ENCODE assay signal across 21 cellular contexts in the genomic region with DNA sequence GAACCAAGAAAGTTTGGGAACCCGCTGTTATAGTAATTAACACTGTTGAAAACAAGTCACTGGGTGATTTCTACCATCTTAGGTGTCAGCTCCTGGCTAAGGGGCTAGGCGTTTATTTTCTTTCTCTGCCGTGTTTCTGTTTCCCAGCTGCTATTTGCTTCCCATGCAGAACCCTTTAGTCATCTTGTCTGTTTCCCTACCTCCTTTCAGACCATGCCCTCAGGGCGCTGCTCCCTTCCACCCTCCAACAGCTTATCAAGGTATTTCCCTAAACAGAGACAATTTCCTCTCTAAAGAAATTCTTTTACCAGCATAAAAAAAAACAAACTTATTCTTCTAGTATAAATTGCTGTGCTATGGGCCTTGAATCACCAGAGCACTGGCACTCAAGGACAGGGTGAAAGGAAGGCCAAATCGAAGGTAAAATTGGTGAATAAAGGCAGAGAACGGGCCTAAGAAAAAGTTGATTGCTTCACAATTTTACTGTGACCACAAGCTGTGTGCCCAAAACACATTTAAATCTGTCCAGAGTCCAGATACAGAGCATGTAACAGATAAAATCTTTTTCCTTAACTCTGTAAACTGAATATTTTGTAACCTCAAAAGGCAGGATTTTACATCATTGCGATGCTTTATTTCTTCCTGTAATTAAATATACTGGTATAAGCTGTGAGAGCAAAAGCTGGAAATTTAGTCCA.
DNase-seq lines count a peak whose midpoint lies in the region; ATAC-seq, FAIRE-seq and TF ChIP-seq lines count a peak whose summit lies in the region.
"Had no signal": no experiment of that assay in that cellular context is flagged by ENCODE, and none has a peak within 500 bp of the region (broad histone marks: within the 10 kb centered on the region; RNA-seq: fewer than 3 reads in every experiment).

No MANE protein-coding gene starts in this region.

- POLR2A ChIA-PET in BJ (lab: Charles Lee) = no interaction called here
- POLR2A ChIA-PET in HepG2 (lab: Yijun Ruan, JAX) = interaction anchor here (0.7 to 2.1 kb wide), 5 partner anchors 13 to 355 kb away, joined by 3 to 6 read pairs (median 4); a partner anchor contains a TSS

- no peaks in the 10 kb centered on the region for H3K27me3 ChIP-seq in BJ (ENCODE audit: control insufficient read depth, insufficient read depth, low read length)
- no peaks in the 10 kb centered on the region for H3K27me3 ChIP-seq in bronchial epithelial cell (ENCODE audit: control insufficient read depth, insufficient read depth, low read length)
- no peaks in the 10 kb centered on the region for H3K27me3 ChIP-seq in HepG2 (ENCODE audit: control insufficient read depth in 1 of 2, insufficient read depth in 2 of 2, low read length in 2 of 2)
- H3K27me3 ChIP-seq: dorsolateral prefrontal cortex had no signal

- H3K9ac ChIP-seq in HepG2 (ENCODE audit: insufficient read depth, low read depth, low read length) = peak overlapping the region; percentile 72

- no peak for TF ChIP-seq RAD21 in HepG2 (CRISPR knock-in tag; IDR thresholded peaks at IDR 0.05)

- ATAC-seq in HepG2 (peak; percentile 37), HG03520 (IDR thresholded peaks at IDR 0.05; ENCODE audit: unreplicated experiment) (no peak), HG02610 (IDR thresholded peaks at IDR 0.05; ENCODE audit: unreplicated experiment) (no peak), HG02884 (IDR thresholded peaks at IDR 0.05; ENCODE audit: unreplicated experiment) (no peak)
- ATAC-seq: stimulated activated naive CD8-positive, alpha-beta T cell treated with anti-CD3 and anti-CD28 coated beads, Interleukin-15, amount 100 ng/mL, for 72 hours had no signal

- TF ChIP-seq POLR2A in HepG2 (IDR thresholded peaks at IDR 0.05; ENCODE audit: insufficient read depth in 1 of 2, low read depth in 2 of 2, low read length in 2 of 2) = no peak

- 13% methylated on average over 7 of the region's 7 CpGs for WGBS in HepG2 (ENCODE audit: low lambda C conversion rate)

- CTCF ChIA-PET in BJ (lab: Yijun Ruan, JAX) = no interaction called here
- CTCF ChIA-PET in HepG2 (lab: Yijun Ruan, JAX; ENCODE audit: low intra/inter-chr PET ratio, low total read pairs) = no interaction called here

- peak overlapping the region; percentile 96 for H3K27ac ChIP-seq in HepG2 (ENCODE audit: extremely low read length, insufficient read depth, low read length)
- H3K27ac ChIP-seq in coronary artery = no peak overlapping the region
- H3K27ac ChIP-seq: C4-2B, dorsolateral prefrontal cortex had no signal

- no peaks in the 10 kb centered on the region for H4K20me1 ChIP-seq in HepG2 (ENCODE audit: insufficient read depth, low read length)

- H3K36me3 ChIP-seq in BJ (ENCODE audit: control insufficient read depth, insufficient read depth, low read length) = no peaks in the 10 kb centered on the region
- no peaks in the 10 kb centered on the region for H3K36me3 ChIP-seq in bronchial epithelial cell (ENCODE audit: control insufficient read depth, insufficient read depth, low read length)
- H3K36me3 ChIP-seq in HepG2 (replicated peaks in 1 of 2; ENCODE audit: control insufficient read depth in 1 of 2, insufficient read depth in 2 of 2, low read length in 2 of 2) = no peaks in the 10 kb centered on the region

- TF ChIP-seq CTCF in BJ (IDR thresholded peaks at IDR 0.05; ENCODE audit: insufficient read depth, low read depth, low read length) (no peak), bronchial epithelial cell (IDR thresholded peaks at IDR 0.05; ENCODE audit: insufficient read depth, low read length, severe bottlenecking) (no peak), HepG2 (CRISPR knock-in tag; IDR thresholded peaks at IDR 0.05) (no peak), coronary artery (IDR thresholded peaks at IDR 0.05) (no peak)

- peaks cover 9% of the 10 kb centered on the region for H3K9me3 ChIP-seq in HepG2 (ENCODE audit: low read length)

- peak overlapping the region; percentile 31 for H2AFZ ChIP-seq in HepG2 (ENCODE audit: low read length)

- peak overlapping the region; percentile 67 for H3K4me2 ChIP-seq in HepG2 (ENCODE audit: low read depth, low read length)

- in situ Hi-C loops in HepG2 (cut with HindIII; ENCODE audit: extremely low pct_ligation_motif_present, low pct_unique_long_range_greater_than_20kb) = no loop called here

- DNase-seq in BJ (ENCODE audit: low read depth) = peak; percentile 22
- DNase-seq in NCI-H1048 (lab: John Stamatoyannopoulos, UW) = peak; percentile 44
- DNase-seq in bronchial epithelial cell (ENCODE audit: low read depth) = peak; percentile 79
- DNase-seq in HepG2 (ENCODE audit: low spot score) = peak; percentile 55
- DNase-seq in coronary artery (ENCODE audit: low spot score) = no peak
- DNase-seq: activated CD4-positive, alpha-beta T cell treated with anti-CD3 and anti-CD28 coated beads for 1 hour; activated CD8-positive, alpha-beta memory T cell treated with anti-CD3 and anti-CD28 coated beads, Interleukin-2, amount 50 U/mL, for 4 hours; activated naive CD4-positive, alpha-beta T cell treated with anti-CD3 and anti-CD28 coated beads, Interleukin-2, amount 10 ng/mL, durations not matched to agents 7 days and 5 days; dorsolateral prefrontal cortex; hypothalamus; Kasumi-1; NCI-H1436; NCI-H2171 treated with DMSO at 0.1 percent for 48 hours; stimulated activated naive CD8-positive, alpha-beta T cell treated with anti-CD3 and anti-CD28 coated beads, Interleukin-15, amount 100 ng/mL, for 72 hours; T-helper 2 cell had no signal

- no TSS peak for BruUV-seq in HepG2 (replicated peaks; lab: Mats Ljungman, UMichigan)

- H3K79me2 ChIP-seq in HepG2 (ENCODE audit: insufficient read depth, low read length) = no peaks in the 10 kb centered on the region

- FAIRE-seq in bronchial epithelial cell (lab: Jason Lieb, UNC) = no peak
- no peak for FAIRE-seq in HepG2 (lab: Jason Lieb, UNC)
- FAIRE-seq: A204.1, urothelium cell line had no signal

- H3K4me3 ChIP-seq in BJ (ENCODE audit: low read depth, low read length) (no peak overlapping the region), bronchial epithelial cell (ENCODE audit: low read depth, low read length) (no peak overlapping the region), HepG2 (replicated peaks in 1 of 3; ENCODE audit: insufficient read depth in 1 of 3, low read depth in 2 of 3, low read length in 3 of 3) (peak overlapping the region in 2 of 3 experiments; percentile 26 to 44; a peak in 3 of 6 replicates), coronary artery (no peak overlapping the region)
- H3K4me3 ChIP-seq: dorsolateral prefrontal cortex had no signal

- intact Hi-C loops in HepG2 (cut with micrococcal nuclease; ENCODE audit: unreplicated experiment) = loop anchor here (1.0 to 10.0 kb wide), 3 partner anchors 27 to 351 kb away; a partner anchor contains a TSS

- H3K4me1 ChIP-seq in HepG2 (ENCODE audit: insufficient read depth, low read length) = peaks cover 75% of the 10 kb centered on the region

- TF ChIP-seq EP300 in HepG2 (IDR thresholded peaks at IDR 0.05; ENCODE audit: low read depth in 2 of 2, low read length in 2 of 2) = peak in 1 of 2 experiments; percentile 32; a peak in 1 of 4 replicates
- no peak for TF ChIP-seq EP300 in HepG2 (CRISPR knock-in tag; IDR thresholded peaks at IDR 0.05; ENCODE audit: borderline replicate concordance)

TF ChIP-seq in HepG2, 621 proteins besides CTCF, POLR2A, EP300 and RAD21 (continues in another document):
- TF ChIP-seq ZNF720 (CRISPR knock-in tag; IDR thresholded peaks at IDR 0.05) = no peak
- TF ChIP-seq PHF5A (CRISPR knock-in tag; IDR thresholded peaks at IDR 0.05; ENCODE audit: low read depth, unreplicated experiment) = peak; percentile 36
- TF ChIP-seq, protein P1, sequence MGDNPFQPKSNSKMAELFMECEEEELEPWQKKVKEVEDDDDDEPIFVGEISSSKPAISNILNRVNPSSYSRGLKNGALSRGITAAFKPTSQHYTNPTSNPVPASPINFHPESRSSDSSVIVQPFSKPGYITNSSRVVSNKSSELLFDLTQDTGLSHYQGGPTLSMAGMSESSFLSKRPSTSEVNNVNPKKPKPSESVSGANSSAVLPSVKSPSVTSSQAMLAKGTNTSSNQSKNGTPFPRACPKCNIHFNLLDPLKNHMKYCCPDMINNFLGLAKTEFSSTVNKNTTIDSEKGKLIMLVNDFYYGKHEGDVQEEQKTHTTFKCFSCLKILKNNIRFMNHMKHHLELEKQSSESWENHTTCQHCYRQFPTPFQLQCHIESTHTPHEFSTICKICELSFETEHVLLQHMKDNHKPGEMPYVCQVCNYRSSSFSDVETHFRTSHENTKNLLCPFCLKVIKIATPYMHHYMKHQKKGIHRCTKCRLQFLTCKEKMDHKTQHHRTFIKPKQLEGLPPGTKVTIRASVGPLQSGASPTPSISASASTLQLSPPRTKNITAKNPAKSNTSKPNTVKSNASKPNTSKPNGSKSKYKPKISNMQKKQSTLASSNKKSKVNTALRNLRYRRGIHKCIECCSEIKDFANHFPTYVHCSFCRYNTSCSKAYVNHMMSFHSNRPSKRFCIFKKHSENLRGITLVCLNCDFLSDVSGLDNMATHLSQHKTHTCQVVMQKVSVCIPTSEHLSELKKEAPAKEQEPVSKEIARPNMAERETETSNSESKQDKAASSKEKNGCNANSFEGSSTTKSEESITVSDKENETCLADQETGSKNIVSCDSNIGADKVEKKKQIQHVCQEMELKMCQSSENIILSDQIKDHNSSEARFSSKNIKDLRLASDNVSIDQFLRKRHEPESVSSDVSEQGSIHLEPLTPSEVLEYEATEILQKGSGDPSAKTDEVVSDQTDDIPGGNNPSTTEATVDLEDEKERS (CRISPR knock-in tag; IDR thresholded peaks at IDR 0.05) = 0 out of 2 replicates have a peak, but pooled peaks have one; percentile 12
- no peak for TF ChIP-seq FOSL2 (CRISPR knock-in tag; IDR thresholded peaks at IDR 0.05)
- no peak for TF ChIP-seq TAF1 (CRISPR knock-in tag; IDR thresholded peaks at IDR 0.05)
- no peak for TF ChIP-seq TCF12 (IDR thresholded peaks at IDR 0.05)
- TF ChIP-seq TCF12 (CRISPR knock-in tag; IDR thresholded peaks at IDR 0.05) = no peak

Comparison
In these comparisons a context has a peak if more than half of its experiments do, and no peak if none do; other contexts are left out.
1. H3K4me3 ChIP-seq: peak in HepG2 (2 of 3); none in BJ (single experiment), bronchial epithelial cell (single experiment) and coronary artery (single experiment).